Comparison of ENCODE assay signal across 16 cellular contexts in the genomic region with DNA sequence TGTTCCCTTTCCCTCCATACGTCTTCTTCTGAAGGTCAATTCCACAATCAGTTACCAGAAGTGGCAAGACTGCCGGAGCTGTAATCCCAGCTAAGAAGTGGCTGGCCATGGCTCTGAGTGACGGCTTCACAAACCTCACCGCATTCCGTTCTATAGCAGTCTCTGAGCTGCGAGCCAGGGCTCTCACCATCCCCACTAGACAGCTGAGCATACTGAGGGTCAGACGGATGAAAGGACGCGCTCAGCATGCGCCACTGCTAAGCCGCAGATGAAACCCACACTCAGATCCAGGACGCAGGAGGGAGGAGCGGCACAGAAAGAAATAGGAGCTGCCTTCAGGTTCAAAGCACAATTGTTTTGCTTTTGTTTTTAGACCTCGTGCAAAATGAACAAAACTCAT.
DNase-seq lines count a peak whose midpoint lies in the region; ATAC-seq and TF ChIP-seq lines count a peak whose summit lies in the region.
"Had no signal": no experiment of that assay in that cellular context is flagged by ENCODE, and none has a peak within 500 bp of the region (broad histone marks: within the 10 kb centered on the region; RNA-seq: fewer than 3 reads in every experiment).

No MANE protein-coding gene starts in this region.

- POLR2A ChIA-PET in PC-3 (lab: Charles Lee; ENCODE audit: unreplicated experiment), result no interaction called here

- peaks cover 80% of the 10 kb centered on the region for H3K4me1 Mint-ChIP-seq in brain
- H3K4me1 Mint-ChIP-seq in effector memory CD8-positive, alpha-beta T cell (ENCODE audit: low read depth in 2 of 2), result no peaks in the 10 kb centered on the region
- H3K4me1 Mint-ChIP-seq: B cell had no signal

- peaks cover 10 to 20% (median 14%) of the 10 kb centered on the region in 5 experiments for H3K9me3 Mint-ChIP-seq in brain
- peaks cover 0 to 2% of the 10 kb centered on the region in 2 donors for H3K9me3 Mint-ChIP-seq in effector memory CD8-positive, alpha-beta T cell

- H3K9me2 ChIP-seq in PC-3 (replicated peaks; ENCODE audit: low read length), result no peaks in the 10 kb centered on the region

- H3K27me3 Mint-ChIP-seq in brain, result peaks cover 10% of the 10 kb centered on the region
- peaks cover 80 to 91% of the 10 kb centered on the region in 2 donors for H3K27me3 Mint-ChIP-seq in effector memory CD8-positive, alpha-beta T cell

- H3K27ac Mint-ChIP-seq in brain, result peak overlapping the region; percentile 51 to 92 (median 89)
- H3K27ac Mint-ChIP-seq in effector memory CD8-positive, alpha-beta T cell, result no peak overlapping the region
- H3K27ac Mint-ChIP-seq: B cell had no signal

- CTCF ChIA-PET in PC-3 (lab: Charles Lee), result no interaction called here

- H3K9me3 ChIP-seq in PC-3 (ENCODE audit: low read length) (peaks cover 3% of the 10 kb centered on the region; the same call in 1 of the 2 replicates), thoracic aorta (peaks cover 1% of the 10 kb centered on the region)

- no peak overlapping the region for H3K9ac ChIP-seq in PC-3 (ENCODE audit: low read length)

- no peaks in the 10 kb centered on the region for H4K20me1 ChIP-seq in PC-3 (ENCODE audit: low read length)

- no peak overlapping the region for H3K27ac ChIP-seq in PC-3 (ENCODE audit: low read length)
- H3K27ac ChIP-seq in thoracic aorta, result peak overlapping the region; percentile 77 to 88
- H3K27ac ChIP-seq: HL-60 had no signal

- H3K36me3 Mint-ChIP-seq in brain, result peaks cover 4% of the 10 kb centered on the region
- H3K36me3 Mint-ChIP-seq in effector memory CD8-positive, alpha-beta T cell (ENCODE audit: insufficient read depth), result no peaks in the 10 kb centered on the region

- BruUV-seq in PC-3 (replicated peaks; lab: Mats Ljungman, UMichigan), result no TSS peak

- no peak for TF ChIP-seq POLR2A in lower leg skin (IDR thresholded peaks at IDR 0.05)

- H2AFZ ChIP-seq in PC-3 (ENCODE audit: low read length), result no peak overlapping the region

- H3K4me3 ChIP-seq in PC-3 (ENCODE audit: low read length), result no peak overlapping the region
- no peak overlapping the region for H3K4me3 ChIP-seq in lower leg skin (ENCODE audit: low read depth, poor library complexity, severe bottlenecking)
- H3K4me3 ChIP-seq in thoracic aorta, result no peak overlapping the region

- intact Hi-C loops in PC-3 (cut with micrococcal nuclease) (loop anchor here (5.0 kb wide), 2 partner anchors 47 to 113 kb away; no protein-coding TSS in a partner anchor), lower leg skin (cut with DNase I; ENCODE audit: low total_unique reads) (no loop called here), posterior cingulate gyrus (cut with DNase I) (no loop called here)

- H3K4me3 Mint-ChIP-seq in brain, result peak overlapping the region; percentile 45 to 78 (median 70)
- no peak overlapping the region for H3K4me3 Mint-ChIP-seq in effector memory CD8-positive, alpha-beta T cell
- H3K4me3 Mint-ChIP-seq: B cell had no signal

- WGBS in lower leg skin, 2 donors, result 87% methylated on average over 14 of the region's 14 CpGs

- H3K79me2 ChIP-seq in PC-3 (ENCODE audit: low read length), result no peaks in the 10 kb centered on the region

- H3F3A ChIP-seq in PC-3 (ENCODE audit: low read length, unreplicated experiment), result no peaks in the 10 kb centered on the region

- TF ChIP-seq CTCF in PC-3 (conservative IDR thresholded peaks at IDR 0.05; ENCODE audit: low read depth, low read length) (no peak), brain (conservative IDR thresholded peaks at IDR 0.05) (no peak), lower leg skin (IDR thresholded peaks at IDR 0.05) (no peak), thoracic aorta (IDR thresholded peaks at IDR 0.05) (no peak)

- H3K36me3 ChIP-seq in PC-3 (ENCODE audit: low read depth, low read length), result no peaks in the 10 kb centered on the region
- no peaks in the 10 kb centered on the region for H3K36me3 ChIP-seq in thoracic aorta
- H3K36me3 ChIP-seq: heart left ventricle had no signal

- H3K4me2 ChIP-seq in PC-3 (ENCODE audit: low read length), result 0 out of 2 replicates have a peak overlapping the region, but pooled peaks have one; percentile 72

- H3K27me3 ChIP-seq in PC-3 (ENCODE audit: low read length) (no peaks in the 10 kb centered on the region), thoracic aorta (replicated peaks; ENCODE audit: insufficient read depth) (no peaks in the 10 kb centered on the region)

- ATAC-seq in PC-3 (no peak), thoracic aorta (ENCODE audit: insufficient number of reproducible peaks, low FRiP score, low read depth) (no peak), GM21528 (IDR thresholded peaks at IDR 0.05; ENCODE audit: low FRiP score, unreplicated experiment) (no peak)
- ATAC-seq in effector memory CD8-positive, alpha-beta T cell (replicated peaks), result no peak

- DNase-seq in PC-3 (no peak), lower leg skin (ENCODE audit: low spot score in 2 of 2) (peak; percentile 9 to 66), thoracic aorta (ENCODE audit: low spot score) (no peak), posterior cingulate gyrus (no peak)
- no peak for DNase-seq in stimulated activated naive CD4-positive, alpha-beta T cell (lab: John Stamatoyannopoulos, UW)
- no peak for DNase-seq in effector memory CD8-positive, alpha-beta T cell
- DNase-seq: activated CD4-positive, alpha-beta T cell treated with anti-CD3 and anti-CD28 coated beads, Interleukin-2, amount 50 U/mL, for 48 hours; activated T-cell treated with anti-CD3 and anti-CD28 coated beads, Interleukin-2, amount 50 U/mL, for 48 hours; KG1; kidney glomerular epithelial cell; NCI-H1092 had no signal

- H3K4me1 ChIP-seq in PC-3 (ENCODE audit: insufficient read depth, low read length), result peaks cover 56% of the 10 kb centered on the region
- H3K4me1 ChIP-seq in thoracic aorta (ENCODE audit: control insufficient read depth in 1 of 2, low read depth in 2 of 2), result peaks cover 37 to 89% of the 10 kb centered on the region in 2 donors

Comparison
In these comparisons a context has a peak if more than half of its experiments do, and no peak if none do; other contexts are left out.
1. DNase-seq: peak in lower leg skin (2 of 2); none in PC-3 (single experiment), thoracic aorta (single experiment), stimulated activated naive CD4-positive, alpha-beta T cell (0 of 6), posterior cingulate gyrus (0 of 10) and effector memory CD8-positive, alpha-beta T cell (0 of 3).
2. H3K27ac Mint-ChIP-seq: peak in brain (5 of 5); none in effector memory CD8-positive, alpha-beta T cell (0 of 2).
3. H3K4me3 Mint-ChIP-seq: peak in brain (5 of 5); none in effector memory CD8-positive, alpha-beta T cell (0 of 2).